Comparison of ENCODE assay signal across 1 cellular context in genomic region chr14:103388664-103389063, GRCh38.
TF ChIP-seq lines count a peak whose summit lies in the region.

No MANE protein-coding gene starts in this region.

TF ChIP-seq in GM12878, 131 proteins besides CTCF, POLR2A, EP300 and RAD21:
- no peak for TF ChIP-seq ESRRA (IDR thresholded peaks at IDR 0.05; ENCODE audit: low read length)
- TF ChIP-seq RELA (IDR thresholded peaks at IDR 0.05; ENCODE audit: borderline replicate concordance, partially characterized antibody): no peak
- no peak for TF ChIP-seq FOXM1 (IDR thresholded peaks at IDR 0.05; ENCODE audit: low read depth, low read length)
- no peak for TF ChIP-seq PML (IDR thresholded peaks at IDR 0.05; ENCODE audit: low read length)
- TF ChIP-seq HCFC1 (IDR thresholded peaks at IDR 0.05; ENCODE audit: low read length): no peak
- TF ChIP-seq, protein P1, sequence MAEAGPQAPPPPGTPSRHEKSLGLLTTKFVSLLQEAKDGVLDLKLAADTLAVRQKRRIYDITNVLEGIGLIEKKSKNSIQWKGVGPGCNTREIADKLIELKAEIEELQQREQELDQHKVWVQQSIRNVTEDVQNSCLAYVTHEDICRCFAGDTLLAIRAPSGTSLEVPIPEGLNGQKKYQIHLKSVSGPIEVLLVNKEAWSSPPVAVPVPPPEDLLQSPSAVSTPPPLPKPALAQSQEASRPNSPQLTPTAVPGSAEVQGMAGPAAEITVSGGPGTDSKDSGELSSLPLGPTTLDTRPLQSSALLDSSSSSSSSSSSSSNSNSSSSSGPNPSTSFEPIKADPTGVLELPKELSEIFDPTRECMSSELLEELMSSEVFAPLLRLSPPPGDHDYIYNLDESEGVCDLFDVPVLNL (IDR thresholded peaks at IDR 0.05; ENCODE audit: low read depth, low read length): no peak
- no peak for TF ChIP-seq SREBF2 (IDR thresholded peaks at IDR 0.05; ENCODE audit: low read length)
- TF ChIP-seq IRF4 (IDR thresholded peaks at IDR 0.05; ENCODE audit: low read depth, low read length): no peak
- TF ChIP-seq, protein P2, sequence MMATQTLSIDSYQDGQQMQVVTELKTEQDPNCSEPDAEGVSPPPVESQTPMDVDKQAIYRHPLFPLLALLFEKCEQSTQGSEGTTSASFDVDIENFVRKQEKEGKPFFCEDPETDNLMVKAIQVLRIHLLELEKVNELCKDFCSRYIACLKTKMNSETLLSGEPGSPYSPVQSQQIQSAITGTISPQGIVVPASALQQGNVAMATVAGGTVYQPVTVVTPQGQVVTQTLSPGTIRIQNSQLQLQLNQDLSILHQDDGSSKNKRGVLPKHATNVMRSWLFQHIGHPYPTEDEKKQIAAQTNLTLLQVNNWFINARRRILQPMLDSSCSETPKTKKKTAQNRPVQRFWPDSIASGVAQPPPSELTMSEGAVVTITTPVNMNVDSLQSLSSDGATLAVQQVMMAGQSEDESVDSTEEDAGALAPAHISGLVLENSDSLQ (IDR thresholded peaks at IDR 0.05): no peak
- TF ChIP-seq STAT1 (conservative IDR thresholded peaks at IDR 0.05): no peak
- no peak for TF ChIP-seq FOS (IDR thresholded peaks at IDR 0.05; ENCODE audit: borderline replicate concordance, extremely low read depth, insufficient read length)
- no peak for TF ChIP-seq EGR1 (IDR thresholded peaks at IDR 0.05; ENCODE audit: borderline replicate concordance in 1 of 2, low read depth in 2 of 2, low read length in 2 of 2)
- TF ChIP-seq SRF (IDR thresholded peaks at IDR 0.05; ENCODE audit: low read depth in 2 of 2, low read length in 2 of 2): no peak
- TF ChIP-seq ZNF207 (IDR thresholded peaks at IDR 0.05; ENCODE audit: borderline replicate concordance): no peak
- TF ChIP-seq SREBF1 (IDR thresholded peaks at IDR 0.05; ENCODE audit: low read length): no peak
- TF ChIP-seq IKZF2 (IDR thresholded peaks at IDR 0.05): no peak
- no peak for TF ChIP-seq MEF2B (IDR thresholded peaks at IDR 0.05; ENCODE audit: partially characterized antibody, poor library complexity, severe bottlenecking)
